Comparison of ENCODE assay signal across 10 cellular contexts in genomic region chr15:30922469-30923311, GRCh38. TPM values are rescaled to one million over a fixed set of nuclear protein-coding genes. Genes with fewer than 3 reads are reported as not detected.
A peak's percentile ranks its signal among the peaks of the same experiment; 100 is the strongest.
DNase-seq lines count a peak whose midpoint lies in the region; ATAC-seq and TF ChIP-seq lines count a peak whose summit lies in the region.
"Had no signal": no experiment of that assay in that cellular context is flagged by ENCODE, and none has a peak within 500 bp of the region (broad histone marks: within the 10 kb centered on the region; RNA-seq: fewer than 3 reads in every experiment).

No MANE protein-coding gene starts in this region.

- H3K9me3 ChIP-seq in PC-3 (ENCODE audit: low read length) (no peaks in the 10 kb centered on the region), mucosa of stomach (ENCODE audit: control insufficient read depth, low read length) (no peaks in the 10 kb centered on the region)

- H3K4me1 ChIP-seq in PC-3 (ENCODE audit: insufficient read depth, low read length): peaks cover 10% of the 10 kb centered on the region
- peaks cover 23% of the 10 kb centered on the region for H3K4me1 ChIP-seq in mucosa of stomach (ENCODE audit: control insufficient read depth, insufficient read depth, low read length)

- peak; percentile 87 for ATAC-seq in PC-3
- ATAC-seq in activated CD4-positive, CD25-positive, alpha-beta regulatory T cell treated with anti-CD3 and anti-CD28 coated beads, Interleukin-2, amount 50 U/mL, for 24 hours: no peak

- intact Hi-C loops in PC-3 (cut with micrococcal nuclease): no loop called here

- no peak overlapping the region for H2AFZ ChIP-seq in PC-3 (ENCODE audit: low read length)

- POLR2A ChIA-PET in PC-3 (lab: Charles Lee; ENCODE audit: unreplicated experiment): no interaction called here

- BruUV-seq in PC-3 (replicated peaks; lab: Mats Ljungman, UMichigan): no TSS peak

- H3K9ac ChIP-seq in PC-3 (ENCODE audit: low read length) (no peak overlapping the region), mucosa of stomach (ENCODE audit: low read length) (peak overlapping the region; percentile 9)

- in situ Hi-C loops in ACHN (cut with HindIII; ENCODE audit: low pct_ligation_motif_present, low pct_unique_long_range_greater_than_20kb, low sequenced_read_pairs): no loop called here

- DNase-seq in ACHN: peak; percentile 40
- DNase-seq in PC-3: peak; percentile 48
- peak; percentile 30 for DNase-seq in fibroblast of villous mesenchyme (ENCODE audit: low read depth)
- no peak for DNase-seq in NCI-H2227 (lab: John Stamatoyannopoulos, UW; ENCODE audit: unreplicated experiment)
- no peak for DNase-seq in HPDE6-E6E7 (ENCODE audit: extremely low spot score)
- no peak for DNase-seq in SKM-1 treated with dmso at 0.1 percent for 144 hours (lab: John Stamatoyannopoulos, UW; ENCODE audit: unreplicated experiment)
- DNase-seq: CD4-positive, alpha-beta memory T cell; stimulated activated CD4-positive, alpha-beta T cell treated with anti-CD3 and anti-CD28 coated beads, Interleukin-2, amount 100 ng/mL, for 24 hours had no signal

- H3K36me3 ChIP-seq in PC-3 (ENCODE audit: low read depth, low read length) (peaks cover 42% of the 10 kb centered on the region; the same call in 1 of the 2 replicates), mucosa of stomach (ENCODE audit: control insufficient read depth, insufficient read depth, low read length) (peaks cover 10% of the 10 kb centered on the region)

- no peak overlapping the region for H3K27ac ChIP-seq in PC-3 (ENCODE audit: low read length)

- no peaks in the 10 kb centered on the region for H3K79me2 ChIP-seq in PC-3 (ENCODE audit: low read length)

- H3F3A ChIP-seq in PC-3 (ENCODE audit: low read length, unreplicated experiment): no peaks in the 10 kb centered on the region

- TF ChIP-seq CTCF in PC-3 (conservative IDR thresholded peaks at IDR 0.05; ENCODE audit: low read depth, low read length): no peak
- TF ChIP-seq CTCF in fibroblast of villous mesenchyme (IDR thresholded peaks at IDR 0.05; ENCODE audit: insufficient read depth, low read depth, low read length): no peak

- no peak overlapping the region for H3K4me2 ChIP-seq in PC-3 (ENCODE audit: low read length)

- no peaks in the 10 kb centered on the region for H4K20me1 ChIP-seq in PC-3 (ENCODE audit: low read length)

- no peak overlapping the region for H3K4me3 ChIP-seq in PC-3 (ENCODE audit: low read length)
- H3K4me3 ChIP-seq in fibroblast of villous mesenchyme (ENCODE audit: low read depth, low read length): no peak overlapping the region
- H3K4me3 ChIP-seq in mucosa of stomach (ENCODE audit: low read length): no peak overlapping the region

- H3K9me2 ChIP-seq in PC-3 (replicated peaks; ENCODE audit: low read length): no peaks in the 10 kb centered on the region

- H3K27me3 ChIP-seq in PC-3 (ENCODE audit: low read length) (no peaks in the 10 kb centered on the region), mucosa of stomach (ENCODE audit: control insufficient read depth, insufficient read depth, low read length) (no peaks in the 10 kb centered on the region)

- CTCF ChIA-PET in PC-3 (lab: Charles Lee): no interaction called here

RNA-seq across cellular contexts. Expression of gene FAN1, which starts 19.0 kb away (rescaled TPM):
- total RNA-seq in PC-3 (2014; rRNA removed): 16.2 and 16.4 TPM in 2 replicates
- total RNA-seq in fibroblast of villous mesenchyme: 12.9 and 19.9 TPM in 2 replicates

Comparison
In these comparisons a context has a peak if more than half of its experiments do, and no peak if none do; other contexts are left out.
1. DNase-seq: peak in ACHN (single experiment), PC-3 (single experiment) and fibroblast of villous mesenchyme (single experiment); none in NCI-H2227 (single experiment), HPDE6-E6E7 (single experiment) and SKM-1 treated with dmso at 0.1 percent for 144 hours (single experiment).